ENCODE assay signal across 8 cellular contexts in the genomic region with DNA sequence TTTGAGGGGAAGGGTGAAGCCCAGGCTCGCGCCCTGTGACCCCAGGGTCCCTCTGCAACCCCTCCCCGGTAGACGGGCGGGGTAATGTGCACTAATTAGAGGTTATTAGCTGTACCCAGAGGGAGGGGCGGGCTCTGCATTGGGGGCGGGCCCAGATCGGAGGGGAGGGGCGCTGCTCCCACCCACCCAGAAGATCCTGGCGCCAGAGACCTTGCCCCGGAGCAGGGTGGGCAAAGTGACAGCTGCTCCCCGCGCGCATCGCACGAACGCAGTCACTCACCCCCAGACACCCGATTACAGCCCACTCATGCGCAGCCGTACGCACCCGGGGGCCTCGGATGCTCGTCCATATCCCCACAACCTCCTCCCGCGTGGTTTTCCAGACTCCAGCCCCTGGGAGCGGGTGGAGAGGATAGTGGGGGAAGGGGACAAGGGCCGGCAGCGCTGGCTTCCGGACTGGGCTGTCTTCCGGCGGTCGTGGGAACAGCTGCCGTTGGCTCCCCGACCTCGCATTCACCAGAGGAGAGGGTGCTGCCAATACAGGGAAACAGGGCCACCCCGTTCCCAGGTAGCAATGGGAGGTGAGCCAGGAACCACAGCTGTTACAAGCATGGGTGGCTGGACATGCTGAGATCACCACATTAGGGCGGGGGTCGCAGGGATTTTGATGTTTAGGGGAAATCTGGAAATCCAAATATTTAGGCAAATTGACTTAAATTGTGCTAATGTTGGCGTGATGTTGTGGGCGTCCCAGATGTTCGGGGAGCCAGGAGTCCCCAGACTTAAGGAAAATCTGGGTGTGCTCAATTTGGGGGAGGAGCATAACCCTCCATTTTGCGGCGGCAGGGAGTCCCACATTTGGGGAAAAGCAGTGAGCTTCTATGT. TPM values are rescaled to one million over a fixed set of nuclear protein-coding genes. Genes with fewer than 3 reads are reported as not detected.
A peak's percentile ranks its signal among the peaks of the same experiment; 100 is the strongest.
DNase-seq lines count a peak whose midpoint lies in the region; ATAC-seq, FAIRE-seq and TF ChIP-seq lines count a peak whose summit lies in the region.

No MANE protein-coding gene starts in this region.

- H3K4me3 ChIP-seq in DND-41 (ENCODE audit: low read depth in 1 of 2, low read length in 2 of 2), result peak overlapping the region; percentile 34 to 63
- peak overlapping the region; percentile 73 for H3K4me3 ChIP-seq in Jurkat, Clone E6-1 (ENCODE audit: low read length)
- peak overlapping the region; percentile 57 to 86 (median 76) for H3K4me3 ChIP-seq in keratinocyte (ENCODE audit: control insufficient read depth in 2 of 3, extremely low read depth in 1 of 3, insufficient read depth in 2 of 3, low read depth in 1 of 3, low read length in 3 of 3)
- H3K4me3 ChIP-seq in smooth muscle cell, result peak overlapping the region; percentile 61

- H3K4me2 ChIP-seq in DND-41 (ENCODE audit: insufficient read depth, low read length) (peak overlapping the region; percentile 90), keratinocyte (ENCODE audit: control insufficient read depth, extremely low read depth, insufficient read depth, low read depth, low read length) (peak overlapping the region; percentile 93), smooth muscle cell (peak overlapping the region; percentile 89)

- H3K27me3 ChIP-seq in DND-41 (ENCODE audit: insufficient read depth, low read length, poor library complexity), result no peaks in the 10 kb centered on the region
- H3K27me3 ChIP-seq in keratinocyte (ENCODE audit: control insufficient read depth, extremely low read depth, insufficient read depth, low read length), result no peaks in the 10 kb centered on the region
- H3K27me3 ChIP-seq in smooth muscle cell (ENCODE audit: low read depth), result no peaks in the 10 kb centered on the region

- in situ Hi-C loops in SK-MEL-5 (cut with HindIII; ENCODE audit: low pct_unique_long_range_greater_than_20kb, low sequenced_read_pairs), result no loop called here

- H3K9ac ChIP-seq in DND-41 (ENCODE audit: low read depth, low read length), result peak overlapping the region; percentile 63
- H3K9ac ChIP-seq in keratinocyte (ENCODE audit: control insufficient read depth, extremely low read depth, insufficient read depth, low read length), result peak overlapping the region; percentile 79
- peak overlapping the region; percentile 67 for H3K9ac ChIP-seq in smooth muscle cell (ENCODE audit: low read depth)

- H3K27ac ChIP-seq in DND-41 (ENCODE audit: low read length) (peak overlapping the region; percentile 80), caudate nucleus (ENCODE audit: low read depth, low read length) (peak overlapping the region; percentile 94), keratinocyte (ENCODE audit: control insufficient read depth, insufficient read depth, low read length) (peak overlapping the region; percentile 85), smooth muscle cell (ENCODE audit: low read depth) (peak overlapping the region; percentile 93)

- H3K79me2 ChIP-seq in DND-41 (ENCODE audit: insufficient read depth, low read length) (no peaks in the 10 kb centered on the region), keratinocyte (ENCODE audit: control insufficient read depth, insufficient read depth, low read length) (peaks cover 3% of the 10 kb centered on the region), smooth muscle cell (ENCODE audit: low read depth) (peaks cover 6% of the 10 kb centered on the region)

- WGBS in smooth muscle cell (ENCODE audit: low lambda C conversion rate), result 3% methylated on average over 40 of the region's 44 CpGs

- peaks cover 61% of the 10 kb centered on the region for H3K4me1 ChIP-seq in DND-41 (ENCODE audit: insufficient read depth, low read length)
- peaks cover 42% of the 10 kb centered on the region for H3K4me1 ChIP-seq in keratinocyte (ENCODE audit: control insufficient read depth, extremely low read depth, insufficient read depth, low read length)
- H3K4me1 ChIP-seq in smooth muscle cell (ENCODE audit: low read depth), result peaks cover 23% of the 10 kb centered on the region

- ATAC-seq in DND-41 (ENCODE audit: insufficient read depth, low read depth), result peak; percentile 41
- ATAC-seq in activated CD4-positive, CD25-positive, alpha-beta regulatory T cell treated with anti-CD3 and anti-CD28 coated beads, Interleukin-2, amount 50 U/mL, for 24 hours, result no peak
- ATAC-seq in GM19395 (IDR thresholded peaks at IDR 0.05; ENCODE audit: unreplicated experiment), result no peak

- no peak for FAIRE-seq in keratinocyte (lab: Jason Lieb, UNC)

- H3K9me3 ChIP-seq in DND-41 (ENCODE audit: insufficient read depth, low read length, severe bottlenecking) (no peaks in the 10 kb centered on the region), keratinocyte (ENCODE audit: control insufficient read depth, low read depth, low read length) (no peaks in the 10 kb centered on the region), smooth muscle cell (replicated peaks; ENCODE audit: low read depth) (no peaks in the 10 kb centered on the region)

- no peaks in the 10 kb centered on the region for H3K9me1 ChIP-seq in keratinocyte (ENCODE audit: control insufficient read depth, extremely low read depth, insufficient read depth, low read length)

- DNase-seq in DND-41, result peak; percentile 78
- DNase-seq in Jurkat, Clone E6-1 (ENCODE audit: low read depth, low spot score), result no peak
- peak; percentile 62 for DNase-seq in SK-MEL-5 (ENCODE audit: low read depth, low spot score)
- DNase-seq in caudate nucleus (lab: John Stamatoyannopoulos, UW), result peak in 50 of 61 donors; percentile 22 to 83 (median 52)
- DNase-seq in keratinocyte (ENCODE audit: low read depth, low spot score), result no peak
- no peak for DNase-seq in smooth muscle cell (lab: John Stamatoyannopoulos, UW; ENCODE audit: unreplicated experiment)

- dilution Hi-C loops in keratinocyte (cut with MboI; ENCODE audit: extremely low pct_ligation_motif_present, low sequenced_read_pairs), result no loop called here

- TF ChIP-seq CTCF in DND-41 (IDR thresholded peaks at IDR 0.05; ENCODE audit: borderline replicate concordance, extremely low read depth, low read length, poor library complexity, severe bottlenecking), result no peak
- no peak for TF ChIP-seq CTCF in keratinocyte (optimal IDR thresholded peaks at IDR 0.05 in 1 of 3, IDR thresholded peaks at IDR 0.05 in 1 of 3, conservative IDR thresholded peaks at IDR 0.05 in 1 of 3; ENCODE audit: extremely low read depth in 1 of 3, insufficient read depth in 2 of 3, low read length in 3 of 3)
- no peak for TF ChIP-seq CTCF in smooth muscle cell (IDR thresholded peaks at IDR 0.05; ENCODE audit: borderline replicate concordance, insufficient read depth, poor library complexity, severe bottlenecking)

- H3K36me3 ChIP-seq in DND-41 (ENCODE audit: insufficient read depth, low read length) (no peaks in the 10 kb centered on the region), keratinocyte (ENCODE audit: control insufficient read depth in 2 of 2, extremely low read depth in 1 of 2, insufficient read depth in 2 of 2, low read length in 2 of 2) (peaks cover 2 to 5% of the 10 kb centered on the region in 2 experiments), smooth muscle cell (ENCODE audit: low read depth) (no peaks in the 10 kb centered on the region)

- peaks cover 41% of the 10 kb centered on the region for H3F3A ChIP-seq in smooth muscle cell (ENCODE audit: low read depth)

- H4K20me1 ChIP-seq in DND-41 (ENCODE audit: insufficient read depth, low read length) (no peaks in the 10 kb centered on the region), keratinocyte (ENCODE audit: control insufficient read depth, extremely low read depth, insufficient read depth, low read length) (no peaks in the 10 kb centered on the region), smooth muscle cell (ENCODE audit: low read depth) (no peaks in the 10 kb centered on the region)

- peak overlapping the region; percentile 78 for H2AFZ ChIP-seq in DND-41 (ENCODE audit: low read depth, low read length)
- peak overlapping the region; percentile 73 for H2AFZ ChIP-seq in keratinocyte (ENCODE audit: control insufficient read depth, low read length)
- no peak overlapping the region for H2AFZ ChIP-seq in smooth muscle cell (ENCODE audit: low read depth)

RNA-seq across cellular contexts. Expression of gene HOOK2, which starts 2.9 kb away (rescaled TPM):
- polyA plus RNA-seq in Jurkat, Clone E6-1 (2012; ENCODE audit: insufficient read depth, insufficient read length), result 26.6 TPM
- total RNA-seq in SK-MEL-5 (2014; rRNA removed; shearing (Covaris generic)), result 4.9 and 5.7 TPM in 2 replicates
- 4.0 and 7.5 TPM in 2 replicates for polyA plus RNA-seq in SK-MEL-5 (2015; cell fraction: cytosol; rRNA removed)
- polyA plus RNA-seq in SK-MEL-5 (2015; cell fraction: nucleus; rRNA removed), result 41.9 and 51.4 TPM in 2 replicates
- 19.0 to 27.4 TPM (median 21.9 TPM) in 3 replicates for polyA plus RNA-seq in keratinocyte
- polyA plus RNA-seq in keratinocyte (2011; ENCODE audit: low read depth), result 61.4 TPM
- 8.9 and 15.2 TPM in 2 replicates for polyA plus RNA-seq in keratinocyte (2011; cell fraction: cytosol; rRNA removed)
- 98.6 and 127 TPM in 2 replicates for polyA plus RNA-seq in keratinocyte (2011; cell fraction: nucleus; rRNA removed)
- 31.3 and 34.6 TPM in 2 replicates for polyA plus RNA-seq in keratinocyte (2012; ENCODE audit: low replicate concordance)
- 13.1 to 23.2 TPM (median 16.5 TPM) in 3 replicates for polyA minus RNA-seq in keratinocyte
- 9.2 TPM for polyA minus RNA-seq in keratinocyte (2011; cell fraction: cytosol; rRNA and poly(A)+ RNA removed)
- 14.9 and 26.8 TPM in 2 replicates for polyA minus RNA-seq in keratinocyte (2011; cell fraction: nucleus; rRNA and poly(A)+ RNA removed)
- total RNA-seq in smooth muscle cell, result 16.7 and 20.5 TPM in 2 replicates
- polyA plus RNA-seq in smooth muscle cell, result 14.6 and 48.3 TPM in 2 replicates

RNA-seq across cellular contexts. Expression of gene JUNB, which starts 13.0 kb away (rescaled TPM):
- polyA plus RNA-seq in Jurkat, Clone E6-1 (2012; ENCODE audit: insufficient read depth, insufficient read length), result 22.6 TPM
- total RNA-seq in SK-MEL-5 (2014; rRNA removed; shearing (Covaris generic)), result 30.1 and 30.7 TPM in 2 replicates
- polyA plus RNA-seq in SK-MEL-5 (2015; cell fraction: cytosol; rRNA removed), result 71.2 and 80.8 TPM in 2 replicates
- polyA plus RNA-seq in SK-MEL-5 (2015; cell fraction: nucleus; rRNA removed), result 21.7 and 32.6 TPM in 2 replicates
- 34.9 to 85.1 TPM (median 40.8 TPM) in 3 replicates for polyA plus RNA-seq in keratinocyte
- polyA plus RNA-seq in keratinocyte (2011; ENCODE audit: low read depth), result 87.3 TPM
- polyA plus RNA-seq in keratinocyte (2011; cell fraction: cytosol; rRNA removed), result 13.1 and 47.4 TPM in 2 replicates
- polyA plus RNA-seq in keratinocyte (2011; cell fraction: nucleus; rRNA removed), result 62.8 and 88.1 TPM in 2 replicates
- polyA plus RNA-seq in keratinocyte (2012; ENCODE audit: low replicate concordance), result 52.4 and 163 TPM in 2 replicates
- polyA minus RNA-seq in keratinocyte, result 11.0 to 22.5 TPM (median 12.4 TPM) in 3 replicates
- 133 TPM for polyA minus RNA-seq in keratinocyte (2011; cell fraction: cytosol; rRNA and poly(A)+ RNA removed)
- polyA minus RNA-seq in keratinocyte (2011; cell fraction: nucleus; rRNA and poly(A)+ RNA removed), result 57.9 and 81.1 TPM in 2 replicates
- total RNA-seq in smooth muscle cell, result 687 and 756 TPM in 2 replicates
- 1,281 and 1,575 TPM in 2 replicates for polyA plus RNA-seq in smooth muscle cell

RNA-seq across cellular contexts. Expression of gene PRDX2, which starts 23.3 kb away (rescaled TPM):
- polyA plus RNA-seq in Jurkat, Clone E6-1 (2012; ENCODE audit: insufficient read depth, insufficient read length), result 291 TPM
- total RNA-seq in SK-MEL-5 (2014; rRNA removed; shearing (Covaris generic)), result not detected in 2 replicates
- 0.96 TPM in 1 of 2 replicates, not detected in the other for polyA plus RNA-seq in SK-MEL-5 (2015; cell fraction: cytosol; rRNA removed)
- polyA plus RNA-seq in SK-MEL-5 (2015; cell fraction: nucleus; rRNA removed), result not detected in 2 replicates
- 119 to 301 TPM (median 154 TPM) in 3 replicates for polyA plus RNA-seq in keratinocyte
- 34.9 TPM for polyA plus RNA-seq in keratinocyte (2011; ENCODE audit: low read depth)
- polyA plus RNA-seq in keratinocyte (2011; cell fraction: cytosol; rRNA removed), result 183 and 286 TPM in 2 replicates
- 144 and 162 TPM in 2 replicates for polyA plus RNA-seq in keratinocyte (2011; cell fraction: nucleus; rRNA removed)
- polyA plus RNA-seq in keratinocyte (2012; ENCODE audit: low replicate concordance), result 185 and 240 TPM in 2 replicates
- polyA minus RNA-seq in keratinocyte, result 153 to 398 TPM (median 161 TPM) in 3 replicates
- 196 TPM for polyA minus RNA-seq in keratinocyte (2011; cell fraction: cytosol; rRNA and poly(A)+ RNA removed)
- 47.3 and 53.6 TPM in 2 replicates for polyA minus RNA-seq in keratinocyte (2011; cell fraction: nucleus; rRNA and poly(A)+ RNA removed)
- total RNA-seq in smooth muscle cell, result 351 and 400 TPM in 2 replicates
- 371 and 391 TPM in 2 replicates for polyA plus RNA-seq in smooth muscle cell

RNA-seq across cellular contexts. Expression of gene THSD8, which starts 23.6 kb away (rescaled TPM):
- 89.2 TPM for polyA plus RNA-seq in Jurkat, Clone E6-1 (2012; ENCODE audit: insufficient read depth, insufficient read length)
- 4.7 TPM in 1 of 2 replicates, not detected in the other for total RNA-seq in SK-MEL-5 (2014; rRNA removed; shearing (Covaris generic))
- not detected in 2 replicates for polyA plus RNA-seq in SK-MEL-5 (2015; cell fraction: cytosol; rRNA removed)
- polyA plus RNA-seq in SK-MEL-5 (2015; cell fraction: nucleus; rRNA removed), result not detected in 2 replicates
- polyA plus RNA-seq in keratinocyte (0.41 to 6.6 TPM (median 2.9 TPM) in 3 replicates), smooth muscle cell (8.0 and 10.1 TPM in 2 replicates)
- polyA plus RNA-seq in keratinocyte (2011; ENCODE audit: low read depth), result not detected
- 2.9 and 4.9 TPM in 2 replicates for polyA plus RNA-seq in keratinocyte (2011; cell fraction: cytosol; rRNA removed)
- polyA plus RNA-seq in keratinocyte (2011; cell fraction: nucleus; rRNA removed), result 1.3 and 2.0 TPM in 2 replicates
- 2.6 and 8.7 TPM in 2 replicates for polyA plus RNA-seq in keratinocyte (2012; ENCODE audit: low replicate concordance)
- polyA minus RNA-seq in keratinocyte, result 2.4 to 10.5 TPM (median 4.4 TPM) in 3 replicates
- not detected for polyA minus RNA-seq in keratinocyte (2011; cell fraction: cytosol; rRNA and poly(A)+ RNA removed)
- polyA minus RNA-seq in keratinocyte (2011; cell fraction: nucleus; rRNA and poly(A)+ RNA removed), result not detected in 2 replicates
- total RNA-seq in smooth muscle cell, result not detected in 2 replicates

RNA-seq across cellular contexts. Expression of gene BEST2, which starts 26.7 kb away (rescaled TPM):
- polyA plus RNA-seq in Jurkat, Clone E6-1 (2012; ENCODE audit: insufficient read depth, insufficient read length), result not detected
- total RNA-seq in SK-MEL-5 (2014; rRNA removed; shearing (Covaris generic)), result not detected in 2 replicates
- polyA plus RNA-seq in SK-MEL-5 (2015; cell fraction: cytosol; rRNA removed), result not detected in 2 replicates
- not detected in 2 replicates for polyA plus RNA-seq in SK-MEL-5 (2015; cell fraction: nucleus; rRNA removed)
- polyA plus RNA-seq in keratinocyte (0.03 TPM in 1 of 3 replicates, not detected in the others), smooth muscle cell (0.30 TPM in 1 of 2 replicates, not detected in the other)
- polyA plus RNA-seq in keratinocyte (2011; ENCODE audit: low read depth), result 0.19 TPM
- polyA plus RNA-seq in keratinocyte (2011; cell fraction: cytosol; rRNA removed), result not detected in 2 replicates
- 0.20 TPM in 1 of 2 replicates, not detected in the other for polyA plus RNA-seq in keratinocyte (2011; cell fraction: nucleus; rRNA removed)
- 0.32 TPM in 1 of 2 replicates, not detected in the other for polyA plus RNA-seq in keratinocyte (2012; ENCODE audit: low replicate concordance)
- polyA minus RNA-seq in keratinocyte, result not detected in 3 replicates
- polyA minus RNA-seq in keratinocyte (2011; cell fraction: cytosol; rRNA and poly(A)+ RNA removed), result not detected
- not detected in 2 replicates for polyA minus RNA-seq in keratinocyte (2011; cell fraction: nucleus; rRNA and poly(A)+ RNA removed)
- total RNA-seq in smooth muscle cell, result not detected in 2 replicates

Comparison
In these comparisons a context has a peak if more than half of its experiments do, and no peak if none do; other contexts are left out.
1. DNase-seq: peak in DND-41 (single experiment), SK-MEL-5 (single experiment) and caudate nucleus (50 of 61); none in Jurkat, Clone E6-1 (single experiment), keratinocyte (single experiment) and smooth muscle cell (single experiment).
2. RNA of gene JUNB, which starts 13.0 kb away (total RNA-seq): 687 to 756 TPM in smooth muscle cell; 30.1 to 30.7 TPM in SK-MEL-5; every median in the first group is over 10 times any median in the second.
3. RNA of gene PRDX2, which starts 23.3 kb away (total RNA-seq): 351 to 400 TPM in smooth muscle cell; not detected in SK-MEL-5; every median in the first group is over 100 times any median in the second.
4. Peak in every context shown above with its lines, with median percentiles within 50 percentile points of each other: H3K27ac ChIP-seq, H3K4me2 ChIP-seq, H3K4me3 ChIP-seq and H3K9ac ChIP-seq.